In the genomic region with DNA sequence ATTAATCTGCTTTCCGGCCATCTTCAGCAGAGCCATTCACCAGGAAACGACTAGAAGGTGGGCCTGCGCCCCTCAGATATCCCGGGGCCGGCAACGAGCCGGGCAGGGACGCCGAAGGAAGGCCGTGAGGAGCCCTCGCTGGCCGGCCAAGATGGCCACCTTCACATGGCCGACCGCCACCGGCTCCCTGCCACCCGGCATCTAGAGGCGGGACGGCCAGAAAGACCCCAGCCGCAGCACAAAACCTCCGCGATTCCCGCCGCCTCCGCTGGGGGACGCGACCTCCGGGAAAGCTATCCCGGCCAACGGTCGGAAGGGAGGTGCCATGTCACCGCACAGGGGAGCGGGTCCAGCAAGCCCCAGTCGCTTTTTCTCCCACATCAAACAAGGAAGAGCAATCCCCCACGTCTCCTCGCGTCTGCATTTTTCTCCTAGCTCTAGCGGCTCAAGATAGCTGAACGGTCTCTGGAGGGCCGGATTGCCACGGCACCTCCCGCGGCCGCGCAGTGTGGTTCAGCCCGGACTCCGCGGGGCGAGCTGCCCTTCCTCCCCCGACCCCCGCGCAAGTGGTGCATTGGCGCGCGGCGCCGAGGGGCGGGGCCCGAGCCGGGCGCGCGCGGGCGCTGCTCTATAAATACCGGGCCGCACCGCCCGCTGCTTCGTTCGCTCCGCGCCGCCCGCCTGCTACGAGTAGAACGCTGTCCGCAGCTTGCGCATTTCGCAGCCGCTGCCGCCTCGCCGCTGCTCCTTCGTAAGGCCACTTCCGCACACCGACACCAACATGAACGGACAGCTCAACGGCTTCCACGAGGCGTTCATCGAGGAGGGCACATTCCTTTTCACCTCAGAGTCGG, we compare ENCODE assay signal across 1 cellular context.
A peak's percentile ranks its signal among the peaks of the same experiment; 100 is the strongest.
TF ChIP-seq lines count a peak whose summit lies in the region.

A gene (plus strand): TSS at position 662 of the 854 bp plus-strand sequence. CDS start 120 bp downstream, at position 782.

TF ChIP-seq in HepG2, 621 proteins besides CTCF, POLR2A, EP300 and RAD21 (continued from another document and continues in another):
- TF ChIP-seq, protein P1, sequence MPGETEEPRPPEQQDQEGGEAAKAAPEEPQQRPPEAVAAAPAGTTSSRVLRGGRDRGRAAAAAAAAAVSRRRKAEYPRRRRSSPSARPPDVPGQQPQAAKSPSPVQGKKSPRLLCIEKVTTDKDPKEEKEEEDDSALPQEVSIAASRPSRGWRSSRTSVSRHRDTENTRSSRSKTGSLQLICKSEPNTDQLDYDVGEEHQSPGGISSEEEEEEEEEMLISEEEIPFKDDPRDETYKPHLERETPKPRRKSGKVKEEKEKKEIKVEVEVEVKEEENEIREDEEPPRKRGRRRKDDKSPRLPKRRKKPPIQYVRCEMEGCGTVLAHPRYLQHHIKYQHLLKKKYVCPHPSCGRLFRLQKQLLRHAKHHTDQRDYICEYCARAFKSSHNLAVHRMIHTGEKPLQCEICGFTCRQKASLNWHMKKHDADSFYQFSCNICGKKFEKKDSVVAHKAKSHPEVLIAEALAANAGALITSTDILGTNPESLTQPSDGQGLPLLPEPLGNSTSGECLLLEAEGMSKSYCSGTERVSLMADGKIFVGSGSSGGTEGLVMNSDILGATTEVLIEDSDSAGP (CRISPR knock-in tag; IDR thresholded peaks at IDR 0.05; ENCODE audit: borderline replicate concordance): peak; percentile 65
- TF ChIP-seq ZNF83 (CRISPR knock-in tag; IDR thresholded peaks at IDR 0.05; ENCODE audit: borderline replicate concordance) (peak; percentile 85; the same call in 1 of the 2 replicates), NR2F2 (IDR thresholded peaks at IDR 0.05; ENCODE audit: borderline replicate concordance, low read depth) (peak; percentile 79; the same call in 1 of the 2 replicates), ZNF552 (CRISPR knock-in tag; IDR thresholded peaks at IDR 0.05; ENCODE audit: borderline replicate concordance) (peak; percentile 71; the same call in 1 of the 2 replicates), GABPB1 (CRISPR knock-in tag; IDR thresholded peaks at IDR 0.05) (peak; percentile 79), SMAD1 (CRISPR knock-in tag; IDR thresholded peaks at IDR 0.05; ENCODE audit: borderline replicate concordance, low read depth) (peak; percentile 54), RNF2 (conservative IDR thresholded peaks at IDR 0.05; ENCODE audit: low read depth) (peak; percentile 66), ZNF780A (CRISPR knock-in tag; IDR thresholded peaks at IDR 0.05) (peak; percentile 97; the same call in 1 of the 2 replicates), ATM (IDR thresholded peaks at IDR 0.05; ENCODE audit: borderline replicate concordance) (no peak), ZNF34 (CRISPR knock-in tag; IDR thresholded peaks at IDR 0.05; ENCODE audit: borderline replicate concordance) (peak; percentile 94), MEIS1 (CRISPR knock-in tag; IDR thresholded peaks at IDR 0.05; ENCODE audit: borderline replicate concordance) (peak; percentile 73), MYNN (CRISPR knock-in tag; IDR thresholded peaks at IDR 0.05; ENCODE audit: low read depth) (peak; percentile 49; the same call in 1 of the 2 replicates), CREM (IDR thresholded peaks at IDR 0.05) (peak; percentile 32; the same call in 1 of the 2 replicates), CREM (CRISPR knock-in tag; IDR thresholded peaks at IDR 0.05) (no peak), FOSL1 (CRISPR knock-in tag; IDR thresholded peaks at IDR 0.05; ENCODE audit: borderline replicate concordance) (no peak), ELF4 (CRISPR knock-in tag; IDR thresholded peaks at IDR 0.05; ENCODE audit: borderline replicate concordance) (no peak), SALL2 (CRISPR knock-in tag; IDR thresholded peaks at IDR 0.05) (no peak), ZNF343 (CRISPR knock-in tag; IDR thresholded peaks at IDR 0.05) (peak; percentile 90), ZNF839 (CRISPR knock-in tag; IDR thresholded peaks at IDR 0.05; ENCODE audit: borderline replicate concordance) (no peak), SMARCC2 (IDR thresholded peaks at IDR 0.05) (no peak), ZNF496 (CRISPR knock-in tag; IDR thresholded peaks at IDR 0.05; ENCODE audit: insufficient replicate concordance) (no peak), TEAD2 (CRISPR knock-in tag; IDR thresholded peaks at IDR 0.05) (peak; percentile 90; the same call in 1 of the 2 replicates), CBFB (CRISPR knock-in tag; IDR thresholded peaks at IDR 0.05) (peak; percentile 87), ZSCAN29 (CRISPR knock-in tag; conservative IDR thresholded peaks at IDR 0.05) (peak; percentile 91), MZF1 (CRISPR knock-in tag; IDR thresholded peaks at IDR 0.05; ENCODE audit: borderline replicate concordance) (0 out of 2 replicates have a peak, but pooled peaks have one; percentile 47), HMG20A (CRISPR knock-in tag; IDR thresholded peaks at IDR 0.05; ENCODE audit: borderline replicate concordance) (no peak; the same call in 1 of the 2 replicates), KMT2A (CRISPR knock-in tag; IDR thresholded peaks at IDR 0.05) (no peak; the same call in 1 of the 2 replicates), TBL1XR1 (IDR thresholded peaks at IDR 0.05; ENCODE audit: borderline replicate concordance, low read length, partially characterized antibody) (peak; percentile 51), SALL1 (CRISPR knock-in tag; IDR thresholded peaks at IDR 0.05) (peak; percentile 80), ZNF235 (CRISPR knock-in tag; IDR thresholded peaks at IDR 0.05; ENCODE audit: borderline replicate concordance) (peak; percentile 50; the same call in 1 of the 2 replicates), MLLT10 (CRISPR knock-in tag; IDR thresholded peaks at IDR 0.05) (no peak), ZNF253 (CRISPR knock-in tag; IDR thresholded peaks at IDR 0.05; ENCODE audit: borderline replicate concordance) (peak; percentile 28), ATF7-NPFF (CRISPR knock-in tag; IDR thresholded peaks at IDR 0.05; ENCODE audit: low read depth) (peak; percentile 90), MYC (CRISPR knock-in tag; IDR thresholded peaks at IDR 0.05; ENCODE audit: borderline replicate concordance) (peak; percentile 77), ZMYM3 (CRISPR knock-in tag; IDR thresholded peaks at IDR 0.05) (no peak; the same call in 1 of the 2 replicates), NKX3-1 (CRISPR knock-in tag; IDR thresholded peaks at IDR 0.05) (peak; percentile 97), ZNF256 (CRISPR knock-in tag; conservative IDR thresholded peaks at IDR 0.05) (peak; percentile 60; the same call in 1 of the 2 replicates)
- TF ChIP-seq, protein P2, sequence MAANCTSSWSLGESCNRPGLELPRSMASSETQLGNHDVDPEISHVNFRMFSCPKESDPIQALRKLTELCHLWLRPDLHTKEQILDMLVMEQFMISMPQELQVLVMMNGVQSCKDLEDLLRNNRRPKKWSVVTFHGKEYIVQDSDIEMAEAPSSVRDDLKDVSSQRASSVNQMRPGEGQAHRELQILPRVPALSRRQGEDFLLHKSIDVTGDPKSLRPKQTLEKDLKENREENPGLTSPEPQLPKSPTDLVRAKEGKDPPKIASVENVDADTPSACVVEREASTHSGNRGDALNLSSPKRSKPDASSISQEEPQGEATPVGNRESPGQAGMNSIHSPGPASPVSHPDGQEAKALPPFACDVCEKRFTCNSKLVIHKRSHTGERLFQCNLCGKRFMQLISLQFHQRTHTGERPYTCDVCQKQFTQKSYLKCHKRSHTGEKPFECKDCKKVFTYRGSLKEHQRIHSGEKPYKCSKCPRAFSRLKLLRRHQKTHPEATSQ (CRISPR knock-in tag; IDR thresholded peaks at IDR 0.05; ENCODE audit: borderline replicate concordance): peak; percentile 66
- TF ChIP-seq, protein P3, sequence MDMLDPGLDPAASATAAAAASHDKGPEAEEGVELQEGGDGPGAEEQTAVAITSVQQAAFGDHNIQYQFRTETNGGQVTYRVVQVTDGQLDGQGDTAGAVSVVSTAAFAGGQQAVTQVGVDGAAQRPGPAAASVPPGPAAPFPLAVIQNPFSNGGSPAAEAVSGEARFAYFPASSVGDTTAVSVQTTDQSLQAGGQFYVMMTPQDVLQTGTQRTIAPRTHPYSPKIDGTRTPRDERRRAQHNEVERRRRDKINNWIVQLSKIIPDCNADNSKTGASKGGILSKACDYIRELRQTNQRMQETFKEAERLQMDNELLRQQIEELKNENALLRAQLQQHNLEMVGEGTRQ (IDR thresholded peaks at IDR 0.05; ENCODE audit: low read depth, low read length): no peak
- TF ChIP-seq, protein P3 (CRISPR knock-in tag; IDR thresholded peaks at IDR 0.05; ENCODE audit: borderline replicate concordance): peak; percentile 63; the same call in 1 of the 2 replicates
- TF ChIP-seq, protein P4, sequence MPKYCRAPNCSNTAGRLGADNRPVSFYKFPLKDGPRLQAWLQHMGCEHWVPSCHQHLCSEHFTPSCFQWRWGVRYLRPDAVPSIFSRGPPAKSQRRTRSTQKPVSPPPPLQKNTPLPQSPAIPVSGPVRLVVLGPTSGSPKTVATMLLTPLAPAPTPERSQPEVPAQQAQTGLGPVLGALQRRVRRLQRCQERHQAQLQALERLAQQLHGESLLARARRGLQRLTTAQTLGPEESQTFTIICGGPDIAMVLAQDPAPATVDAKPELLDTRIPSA (CRISPR knock-in tag; IDR thresholded peaks at IDR 0.05; ENCODE audit: borderline replicate concordance): peak; percentile 29
- TF ChIP-seq, protein P5, sequence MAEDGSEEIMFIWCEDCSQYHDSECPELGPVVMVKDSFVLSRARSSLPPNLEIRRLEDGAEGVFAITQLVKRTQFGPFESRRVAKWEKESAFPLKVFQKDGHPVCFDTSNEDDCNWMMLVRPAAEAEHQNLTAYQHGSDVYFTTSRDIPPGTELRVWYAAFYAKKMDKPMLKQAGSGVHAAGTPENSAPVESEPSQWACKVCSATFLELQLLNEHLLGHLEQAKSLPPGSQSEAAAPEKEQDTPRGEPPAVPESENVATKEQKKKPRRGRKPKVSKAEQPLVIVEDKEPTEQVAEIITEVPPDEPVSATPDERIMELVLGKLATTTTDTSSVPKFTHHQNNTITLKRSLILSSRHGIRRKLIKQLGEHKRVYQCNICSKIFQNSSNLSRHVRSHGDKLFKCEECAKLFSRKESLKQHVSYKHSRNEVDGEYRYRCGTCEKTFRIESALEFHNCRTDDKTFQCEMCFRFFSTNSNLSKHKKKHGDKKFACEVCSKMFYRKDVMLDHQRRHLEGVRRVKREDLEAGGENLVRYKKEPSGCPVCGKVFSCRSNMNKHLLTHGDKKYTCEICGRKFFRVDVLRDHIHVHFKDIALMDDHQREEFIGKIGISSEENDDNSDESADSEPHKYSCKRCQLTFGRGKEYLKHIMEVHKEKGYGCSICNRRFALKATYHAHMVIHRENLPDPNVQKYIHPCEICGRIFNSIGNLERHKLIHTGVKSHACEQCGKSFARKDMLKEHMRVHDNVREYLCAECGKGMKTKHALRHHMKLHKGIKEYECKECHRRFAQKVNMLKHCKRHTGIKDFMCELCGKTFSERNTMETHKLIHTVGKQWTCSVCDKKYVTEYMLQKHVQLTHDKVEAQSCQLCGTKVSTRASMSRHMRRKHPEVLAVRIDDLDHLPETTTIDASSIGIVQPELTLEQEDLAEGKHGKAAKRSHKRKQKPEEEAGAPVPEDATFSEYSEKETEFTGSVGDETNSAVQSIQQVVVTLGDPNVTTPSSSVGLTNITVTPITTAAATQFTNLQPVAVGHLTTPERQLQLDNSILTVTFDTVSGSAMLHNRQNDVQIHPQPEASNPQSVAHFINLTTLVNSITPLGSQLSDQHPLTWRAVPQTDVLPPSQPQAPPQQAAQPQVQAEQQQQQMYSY (CRISPR knock-in tag; IDR thresholded peaks at IDR 0.05): no peak
- TF ChIP-seq, protein P6, sequence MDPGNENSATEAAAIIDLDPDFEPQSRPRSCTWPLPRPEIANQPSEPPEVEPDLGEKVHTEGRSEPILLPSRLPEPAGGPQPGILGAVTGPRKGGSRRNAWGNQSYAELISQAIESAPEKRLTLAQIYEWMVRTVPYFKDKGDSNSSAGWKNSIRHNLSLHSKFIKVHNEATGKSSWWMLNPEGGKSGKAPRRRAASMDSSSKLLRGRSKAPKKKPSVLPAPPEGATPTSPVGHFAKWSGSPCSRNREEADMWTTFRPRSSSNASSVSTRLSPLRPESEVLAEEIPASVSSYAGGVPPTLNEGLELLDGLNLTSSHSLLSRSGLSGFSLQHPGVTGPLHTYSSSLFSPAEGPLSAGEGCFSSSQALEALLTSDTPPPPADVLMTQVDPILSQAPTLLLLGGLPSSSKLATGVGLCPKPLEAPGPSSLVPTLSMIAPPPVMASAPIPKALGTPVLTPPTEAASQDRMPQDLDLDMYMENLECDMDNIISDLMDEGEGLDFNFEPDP (CRISPR knock-in tag; conservative IDR thresholded peaks at IDR 0.05): no peak
- TF ChIP-seq, protein P7, sequence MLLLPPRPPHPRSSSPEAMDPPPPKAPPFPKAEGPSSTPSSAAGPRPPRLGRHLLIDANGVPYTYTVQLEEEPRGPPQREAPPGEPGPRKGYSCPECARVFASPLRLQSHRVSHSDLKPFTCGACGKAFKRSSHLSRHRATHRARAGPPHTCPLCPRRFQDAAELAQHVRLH (CRISPR knock-in tag; IDR thresholded peaks at IDR 0.05; ENCODE audit: borderline replicate concordance, low read depth): peak; percentile 84
- TF ChIP-seq, protein P8, sequence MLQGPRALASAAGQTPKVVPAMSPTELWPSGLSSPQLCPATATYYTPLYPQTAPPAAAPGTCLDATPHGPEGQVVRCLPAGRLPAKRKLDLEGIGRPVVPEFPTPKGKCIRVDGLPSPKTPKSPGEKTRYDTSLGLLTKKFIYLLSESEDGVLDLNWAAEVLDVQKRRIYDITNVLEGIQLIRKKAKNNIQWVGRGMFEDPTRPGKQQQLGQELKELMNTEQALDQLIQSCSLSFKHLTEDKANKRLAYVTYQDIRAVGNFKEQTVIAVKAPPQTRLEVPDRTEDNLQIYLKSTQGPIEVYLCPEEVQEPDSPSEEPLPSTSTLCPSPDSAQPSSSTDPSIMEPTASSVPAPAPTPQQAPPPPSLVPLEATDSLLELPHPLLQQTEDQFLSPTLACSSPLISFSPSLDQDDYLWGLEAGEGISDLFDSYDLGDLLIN (CRISPR knock-in tag; IDR thresholded peaks at IDR 0.05; ENCODE audit: borderline replicate concordance): peak; percentile 90
- TF ChIP-seq, protein P9, sequence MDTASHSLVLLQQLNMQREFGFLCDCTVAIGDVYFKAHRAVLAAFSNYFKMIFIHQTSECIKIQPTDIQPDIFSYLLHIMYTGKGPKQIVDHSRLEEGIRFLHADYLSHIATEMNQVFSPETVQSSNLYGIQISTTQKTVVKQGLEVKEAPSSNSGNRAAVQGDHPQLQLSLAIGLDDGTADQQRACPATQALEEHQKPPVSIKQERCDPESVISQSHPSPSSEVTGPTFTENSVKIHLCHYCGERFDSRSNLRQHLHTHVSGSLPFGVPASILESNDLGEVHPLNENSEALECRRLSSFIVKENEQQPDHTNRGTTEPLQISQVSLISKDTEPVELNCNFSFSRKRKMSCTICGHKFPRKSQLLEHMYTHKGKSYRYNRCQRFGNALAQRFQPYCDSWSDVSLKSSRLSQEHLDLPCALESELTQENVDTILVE (CRISPR knock-in tag; IDR thresholded peaks at IDR 0.05): peak; percentile 66
